Comparison of ENCODE assay signal across 29 cellular contexts in the genomic region with DNA sequence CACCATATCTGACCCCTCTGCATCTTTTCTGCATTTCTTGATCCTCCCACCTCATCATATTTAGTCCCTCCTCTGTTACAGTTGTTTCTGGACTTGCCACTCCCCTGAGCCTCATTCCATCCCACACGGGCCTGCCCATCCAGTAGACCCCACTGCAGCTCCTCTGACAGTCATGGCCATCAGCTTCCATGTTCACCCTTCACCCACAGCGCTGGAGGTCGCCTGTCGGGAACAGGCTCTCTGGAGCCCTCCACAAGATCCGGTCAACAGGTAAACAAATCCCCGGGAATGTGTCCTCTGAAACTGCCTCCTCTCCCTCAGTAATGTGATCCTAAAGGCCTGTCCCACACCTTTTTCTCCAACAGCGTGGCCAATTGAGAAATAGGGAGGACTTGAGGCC.
"Had no signal": no experiment of that assay in that cellular context is flagged by ENCODE, and none has a peak within 500 bp of the region (broad histone marks: within the 10 kb centered on the region; RNA-seq: fewer than 3 reads in every experiment).

No MANE protein-coding gene starts in this region.

- H3K36me3 ChIP-seq: colonic mucosa, esophagus muscularis mucosa, heart right ventricle, lower lobe of right lung, neural progenitor cell, prostate gland, right atrium auricular region, sigmoid colon, stomach, thyroid gland, vagina had no signal

- H2AFZ ChIP-seq: neural progenitor cell, parathyroid adenoma had no signal

- H3K27me3 ChIP-seq: colonic mucosa, neural progenitor cell, right atrium auricular region, sigmoid colon, stomach, thyroid gland, vagina had no signal

- H3K27ac Mint-ChIP-seq: dendritic cell treated with granulocyte-macrophage colony-stimulating factor and Interleukin-4, amounts not matched to agents 40 ng/mL and 50 ng/mL, for 4 days; endodermal cell; neural progenitor cell; stimulated activated effector memory CD8-positive, alpha-beta T cell treated with anti-CD3 and anti-CD28 coated beads, Interleukin-12 subunit alpha, Interleukin-12 subunit beta, amount 100 ng/mL, for 72 hours had no signal

- H3K79me2 ChIP-seq: parathyroid adenoma had no signal

- H3K4me3 Mint-ChIP-seq: dendritic cell treated with granulocyte-macrophage colony-stimulating factor and Interleukin-4, amounts not matched to agents 40 ng/mL and 50 ng/mL, for 4 days; endodermal cell; naive thymus-derived CD8-positive, alpha-beta T cell; neural progenitor cell; stimulated activated effector memory CD8-positive, alpha-beta T cell treated with anti-CD3 and anti-CD28 coated beads, Interleukin-12 subunit alpha, Interleukin-12 subunit beta, amount 100 ng/mL, for 72 hours had no signal

- FAIRE-seq: endothelial cell of umbilical vein, islet of Langerhans had no signal

- H3K4me2 ChIP-seq: neural progenitor cell had no signal

- H3K4me1 ChIP-seq: parathyroid adenoma, prostate gland, right atrium auricular region had no signal

- H3K9ac ChIP-seq: neural progenitor cell, parathyroid adenoma had no signal

- H3K36me3 Mint-ChIP-seq: naive thymus-derived CD8-positive, alpha-beta T cell; neural progenitor cell had no signal

- H3K9me3 ChIP-seq: colonic mucosa, esophagus muscularis mucosa, heart right ventricle, lower lobe of right lung, prostate gland, right atrium auricular region, sigmoid colon, stomach, thyroid gland, vagina had no signal

- H3K27ac ChIP-seq: colonic mucosa, esophagus muscularis mucosa, heart right ventricle, lower lobe of right lung, neural progenitor cell, parathyroid adenoma, prostate gland, right atrium auricular region, sigmoid colon, stomach, thyroid gland, vagina had no signal

- H3K9me3 Mint-ChIP-seq: dendritic cell treated with granulocyte-macrophage colony-stimulating factor and Interleukin-4, amounts not matched to agents 40 ng/mL and 50 ng/mL, for 4 days; naive thymus-derived CD8-positive, alpha-beta T cell; neural progenitor cell; stimulated activated effector memory CD8-positive, alpha-beta T cell treated with anti-CD3 and anti-CD28 coated beads, Interleukin-12 subunit alpha, Interleukin-12 subunit beta, amount 100 ng/mL, for 72 hours had no signal

- ATAC-seq: heart right ventricle; left colon; left ventricle myocardium superior; lower lobe of right lung; naive thymus-derived CD8-positive, alpha-beta T cell had no signal

- H3K4me3 ChIP-seq: colonic mucosa, esophagus muscularis mucosa, heart right ventricle, lower lobe of right lung, neural progenitor cell, prostate gland, right atrium auricular region, sigmoid colon, stomach, thyroid gland, vagina had no signal

- DNase-seq: colonic mucosa; effector CD8-positive, alpha-beta T cell; endodermal cell; foreskin melanocyte; glutamatergic neuron; heart right ventricle; hippocampal formation; kidney glomerular epithelial cell; left colon; left ventricle myocardium superior; lower lobe of right lung; naive thymus-derived CD8-positive, alpha-beta T cell; stimulated activated CD4-positive, alpha-beta T cell treated with anti-CD3 and anti-CD28 coated beads, Interleukin-2, amount 100 ng/mL, for 24 hours; stimulated activated CD4-positive, alpha-beta T cell treated with anti-CD3 and anti-CD28 coated beads, Interleukin-4, amount 100 ng/mL, for 24 hours; stimulated activated naive CD4-positive, alpha-beta T cell treated with Interleukin-2 at 50 U/mL for 16 hours; stomach; thyroid gland; trophoblast cell had no signal
